Comparison of ENCODE assay signal across 8 cellular contexts in genomic region chr6:55276745-55277627, GRCh38. TPM values are rescaled to one million over a fixed set of nuclear protein-coding genes. Genes with fewer than 3 reads are reported as not detected.
A peak's percentile ranks its signal among the peaks of the same experiment; 100 is the strongest.
DNase-seq lines count a peak whose midpoint lies in the region; TF ChIP-seq lines count a peak whose summit lies in the region.

No MANE protein-coding gene starts in this region.

- H3K36me3 ChIP-seq in HAP-1 (replicated peaks) (no peaks in the 10 kb centered on the region), prostate gland (no peaks in the 10 kb centered on the region)

- in situ Hi-C loops in HAP-1 (cut with MboI; ENCODE audit: low sequenced_read_pairs): loop anchor here (25.0 kb wide), 1 partner anchor 1010 kb away; no protein-coding TSS in a partner anchor

- 52% methylated on average over 15 of the region's 15 CpGs for WGBS in prostate gland

- peak; percentile 52 for DNase-seq in EL
- DNase-seq in HAP-1 (ENCODE audit: low spot score in 2 of 2): peak; percentile 48 to 63
- peak; percentile 40 to 84 (median 60) for DNase-seq in NCI-H1417 (lab: John Stamatoyannopoulos, UW)
- DNase-seq in SW480 (ENCODE audit: low spot score): peak; percentile 58
- peak; percentile 10 for DNase-seq in foreskin melanocyte
- peak; percentile 36 for DNase-seq in prostate gland (ENCODE audit: low spot score)
- DNase-seq in activated gamma-delta T cell (lab: John Stamatoyannopoulos, UW): no peak
- no peak for DNase-seq in activated T-helper 2 cell treated with anti-CD3 and anti-CD28 coated beads, Interferon-gamma antibody, Interleukin-2, Interleukin-4, amounts not matched to agents 10 μg/mL and 5 μg/mL and 100 μg/mL, durations not matched to agents 14 hours and 24 hours and 36 hours (ENCODE audit: low spot score)

- no peaks in the 10 kb centered on the region for H3K36me3 Mint-ChIP-seq in activated T-helper 2 cell treated with anti-CD3 and anti-CD28 coated beads, Interferon-gamma antibody, Interleukin-2, Interleukin-4, amounts not matched to agents 10 μg/mL and 5 μg/mL and 100 μg/mL, durations not matched to agents 14 hours and 24 hours and 36 hours (ENCODE audit: low read depth)

- intact Hi-C loops in prostate gland (cut with DNase I): loop anchor here (5.0 to 10.0 kb wide), 4 partner anchors 170 to 1018 kb away; no protein-coding TSS in a partner anchor
- intact Hi-C loops in activated T-helper 2 cell treated with anti-CD3 and anti-CD28 coated beads, Interferon-gamma antibody, Interleukin-2, Interleukin-4, amounts not matched to agents 10 μg/mL and 5 μg/mL and 100 μg/mL, durations not matched to agents 14 hours and 24 hours and 36 hours (cut with micrococcal nuclease): no loop called here

- H3K9me3 ChIP-seq in HAP-1 (no peaks in the 10 kb centered on the region), prostate gland (no peaks in the 10 kb centered on the region)

- H3K27me3 ChIP-seq in HAP-1 (ENCODE audit: low read depth) (peaks cover 13% of the 10 kb centered on the region), prostate gland (replicated peaks; ENCODE audit: insufficient read depth) (no peaks in the 10 kb centered on the region)

- H3K9me3 Mint-ChIP-seq in activated T-helper 2 cell treated with anti-CD3 and anti-CD28 coated beads, Interferon-gamma antibody, Interleukin-2, Interleukin-4, amounts not matched to agents 10 μg/mL and 5 μg/mL and 100 μg/mL, durations not matched to agents 14 hours and 24 hours and 36 hours: no peaks in the 10 kb centered on the region

- peak in 3 of 4 experiments; percentile 48 to 62 (median 60) for TF ChIP-seq CTCF in prostate gland (IDR thresholded peaks at IDR 0.05)

- TF ChIP-seq POLR2A in prostate gland (IDR thresholded peaks at IDR 0.05): no peak

- no peak overlapping the region for H3K27ac Mint-ChIP-seq in activated T-helper 2 cell treated with anti-CD3 and anti-CD28 coated beads, Interferon-gamma antibody, Interleukin-2, Interleukin-4, amounts not matched to agents 10 μg/mL and 5 μg/mL and 100 μg/mL, durations not matched to agents 14 hours and 24 hours and 36 hours

- H3K4me3 ChIP-seq in HAP-1 (no peak overlapping the region), prostate gland (no peak overlapping the region)

- no peaks in the 10 kb centered on the region for H3K27me3 Mint-ChIP-seq in activated T-helper 2 cell treated with anti-CD3 and anti-CD28 coated beads, Interferon-gamma antibody, Interleukin-2, Interleukin-4, amounts not matched to agents 10 μg/mL and 5 μg/mL and 100 μg/mL, durations not matched to agents 14 hours and 24 hours and 36 hours (ENCODE audit: low read depth)

- H3K4me3 Mint-ChIP-seq in activated T-helper 2 cell treated with anti-CD3 and anti-CD28 coated beads, Interferon-gamma antibody, Interleukin-2, Interleukin-4, amounts not matched to agents 10 μg/mL and 5 μg/mL and 100 μg/mL, durations not matched to agents 14 hours and 24 hours and 36 hours (ENCODE audit: low read depth): no peak overlapping the region

- no peak overlapping the region for H3K27ac ChIP-seq in prostate gland

- no peaks in the 10 kb centered on the region for H3K4me1 Mint-ChIP-seq in activated T-helper 2 cell treated with anti-CD3 and anti-CD28 coated beads, Interferon-gamma antibody, Interleukin-2, Interleukin-4, amounts not matched to agents 10 μg/mL and 5 μg/mL and 100 μg/mL, durations not matched to agents 14 hours and 24 hours and 36 hours (ENCODE audit: low read depth)

- H3K4me1 ChIP-seq in HAP-1 (no peaks in the 10 kb centered on the region), prostate gland (replicated peaks) (no peaks in the 10 kb centered on the region)

RNA-seq across cellular contexts. Expression of gene GFRAL, which starts 50.3 kb away (rescaled TPM):
- total RNA-seq in prostate gland: not detected
- total RNA-seq in activated T-helper 2 cell treated with anti-CD3 and anti-CD28 coated beads, Interferon-gamma antibody, Interleukin-2, Interleukin-4, amounts not matched to agents 10 μg/mL and 5 μg/mL and 100 μg/mL, durations not matched to agents 14 hours and 24 hours and 36 hours: not detected in 2 replicates

Comparison
In these comparisons a context has a peak if more than half of its experiments do, and no peak if none do; other contexts are left out.
1. DNase-seq: peak in EL (single experiment), HAP-1 (2 of 2), NCI-H1417 (3 of 3), SW480 (single experiment), foreskin melanocyte (single experiment) and prostate gland (single experiment); none in activated gamma-delta T cell (single experiment) and activated T-helper 2 cell treated with anti-CD3 and anti-CD28 coated beads, Interferon-gamma antibody, Interleukin-2, Interleukin-4, amounts not matched to agents 10 μg/mL and 5 μg/mL and 100 μg/mL, durations not matched to agents 14 hours and 24 hours and 36 hours (single experiment).